In genomic region chr5:132226516-132227234, GRCh38 we compare ENCODE assay signal across 8 cellular contexts. TPM values are rescaled to one million over a fixed set of nuclear protein-coding genes. Genes with fewer than 3 reads are reported as not detected.
DNase-seq lines count a peak whose midpoint lies in the region; ATAC-seq and TF ChIP-seq lines count a peak whose summit lies in the region.

No MANE protein-coding gene starts in this region.

- peak overlapping the region; percentile 81 for H3K18ac ChIP-seq in neuronal stem cell (ENCODE audit: low read length)

- peaks cover 0 to 14% (median 3%) of the 10 kb centered on the region in 4 donors for H3K4me1 Mint-ChIP-seq in CD4-positive, CD25-positive, alpha-beta regulatory T cell

- ATAC-seq in CD4-positive, CD25-positive, alpha-beta regulatory T cell (ENCODE audit: low read depth in 2 of 2) = no peak
- ATAC-seq in HG02571 (IDR thresholded peaks at IDR 0.05; ENCODE audit: unreplicated experiment) (no peak), GM18858 (IDR thresholded peaks at IDR 0.05; ENCODE audit: unreplicated experiment) (no peak)

- H3K9me3 Mint-ChIP-seq in CD4-positive, CD25-positive, alpha-beta regulatory T cell = peaks cover 0 to 2% (median 0%) of the 10 kb centered on the region in 7 donors

- peak overlapping the region; percentile 92 for H3K4me2 ChIP-seq in neuronal stem cell (ENCODE audit: insufficient read depth, low read length, poor library complexity, severe bottlenecking)

- no peak overlapping the region for H3K4me3 ChIP-seq in CD4-positive, CD25-positive, alpha-beta regulatory T cell (ENCODE audit: low read depth, low read length)
- H3K4me3 ChIP-seq in fibroblast of mammary gland (ENCODE audit: control insufficient read depth, low read depth, low read length) (peak overlapping the region; percentile 67), neuronal stem cell (ENCODE audit: low read length in 2 of 2) (peak overlapping the region; percentile 52 to 80)

- no peak for TF ChIP-seq CTCF in fibroblast of mammary gland (conservative IDR thresholded peaks at IDR 0.05; ENCODE audit: control insufficient read depth, insufficient read depth, low read depth, low read length)

- no peak overlapping the region for H3K9ac ChIP-seq in neuronal stem cell (ENCODE audit: low read depth, low read length, poor library complexity)

- H3K9me3 ChIP-seq in CD4-positive, CD25-positive, alpha-beta regulatory T cell (ENCODE audit: control insufficient read depth in 2 of 2, low read length in 2 of 2) = no peaks in the 10 kb centered on the region
- H3K9me3 ChIP-seq in neuronal stem cell (replicated peaks in 1 of 2; ENCODE audit: control insufficient read depth in 2 of 2, insufficient read depth in 1 of 2, low read depth in 1 of 2, low read length in 2 of 2) = peaks cover 0 to 3% of the 10 kb centered on the region in 2 donors

- H3K27ac ChIP-seq in CD4-positive, CD25-positive, alpha-beta regulatory T cell (ENCODE audit: insufficient read depth, low read length, poor library complexity, severe bottlenecking) = no peak overlapping the region
- H3K27ac ChIP-seq in neuronal stem cell (replicated peaks; ENCODE audit: low read length) = no peak overlapping the region

- peaks cover 16% of the 10 kb centered on the region for H3K27me3 ChIP-seq in CD4-positive, CD25-positive, alpha-beta regulatory T cell (ENCODE audit: control insufficient read depth, insufficient read depth, low read length)
- H3K27me3 ChIP-seq in neuronal stem cell (ENCODE audit: control insufficient read depth in 3 of 3, insufficient read depth in 3 of 3, low read depth in 1 of 3, low read length in 3 of 3) = peaks cover 2 to 66% (median 25%) of the 10 kb centered on the region in 3 experiments

- H4K91ac ChIP-seq in neuronal stem cell (ENCODE audit: low read depth, low read length, poor library complexity) = no peak overlapping the region

- no peak overlapping the region for H2AK5ac ChIP-seq in neuronal stem cell (ENCODE audit: low read depth, low read length)

- no peak overlapping the region for H3K14ac ChIP-seq in neuronal stem cell (ENCODE audit: low read length)

- no peaks in the 10 kb centered on the region for H3K36me3 Mint-ChIP-seq in CD4-positive, CD25-positive, alpha-beta regulatory T cell

- no peak for DNase-seq in CD4-positive, CD25-positive, alpha-beta regulatory T cell
- DNase-seq in RPMI7951 (ENCODE audit: low read depth) = peak; percentile 57
- DNase-seq in fibroblast of mammary gland (ENCODE audit: low read depth) = peak; percentile 57
- no peak for DNase-seq in neuronal stem cell (ENCODE audit: low spot score)
- no peak for DNase-seq in NCI-H510A treated with DMSO at 0.1 percent for 48 hours (lab: John Stamatoyannopoulos, UW)
- no peak for DNase-seq in KG1 (lab: John Stamatoyannopoulos, UW)

- peak overlapping the region in 3 of 4 donors; percentile 23 to 61 (median 51) for H3K4me3 Mint-ChIP-seq in CD4-positive, CD25-positive, alpha-beta regulatory T cell

- H3K27me3 Mint-ChIP-seq in CD4-positive, CD25-positive, alpha-beta regulatory T cell = peaks cover 51% of the 10 kb centered on the region

- peak overlapping the region; percentile 68 for H3K23ac ChIP-seq in neuronal stem cell (ENCODE audit: low read depth, low read length, poor library complexity)

- H3K36me3 ChIP-seq in CD4-positive, CD25-positive, alpha-beta regulatory T cell (ENCODE audit: control insufficient read depth, insufficient read depth, low read length) = no peaks in the 10 kb centered on the region
- H3K36me3 ChIP-seq in neuronal stem cell (replicated peaks in 1 of 2; ENCODE audit: control insufficient read depth in 2 of 2, insufficient read depth in 2 of 2, low read length in 2 of 2) = no peaks in the 10 kb centered on the region

- H3K4ac ChIP-seq in neuronal stem cell (ENCODE audit: low read length) = no peak overlapping the region

- WGBS in neuronal stem cell (ENCODE audit: extremely low coverage in 2 of 2, insufficient read length in 2 of 2, insufficient replicate concordance in 1 of 2), 2 donors = no CpG with 5 or more reads among the region's 23 CpGs

- peak overlapping the region; percentile 99 for H2AFZ ChIP-seq in neuronal stem cell (ENCODE audit: low read length)

- no peak overlapping the region for H4K8ac ChIP-seq in neuronal stem cell (ENCODE audit: low read depth, low read length)

- H2BK5ac ChIP-seq in neuronal stem cell (ENCODE audit: low read length) = no peak overlapping the region

- peaks cover 8% of the 10 kb centered on the region for H3K4me1 ChIP-seq in CD4-positive, CD25-positive, alpha-beta regulatory T cell (ENCODE audit: control insufficient read depth, insufficient read depth, low read length, poor library complexity, severe bottlenecking)
- H3K4me1 ChIP-seq in neuronal stem cell (ENCODE audit: control insufficient read depth in 2 of 2, insufficient read depth in 1 of 2, low read depth in 1 of 2, low read length in 2 of 2) = peaks cover 0 to 4% of the 10 kb centered on the region in 2 donors

- no peak overlapping the region for H2BK15ac ChIP-seq in neuronal stem cell (ENCODE audit: low read length)

- H2BK120ac ChIP-seq in neuronal stem cell (ENCODE audit: low read depth, low read length) = no peak overlapping the region

- no peak overlapping the region for H2BK12ac ChIP-seq in neuronal stem cell (ENCODE audit: low read length)

- H3K27ac Mint-ChIP-seq in CD4-positive, CD25-positive, alpha-beta regulatory T cell = no peak overlapping the region

- H3K79me1 ChIP-seq in neuronal stem cell (ENCODE audit: low read depth, low read length) = no peaks in the 10 kb centered on the region

RNA-seq across cellular contexts. Expression of gene P4HA2, which starts 1.0 kb away (rescaled TPM):
- not detected for total RNA-seq in CD4-positive, CD25-positive, alpha-beta regulatory T cell
- not detected for polyA plus RNA-seq in CD4-positive, CD25-positive, alpha-beta regulatory T cell
- 239 and 264 TPM in 2 replicates for total RNA-seq in RPMI7951 (2014; rRNA removed; shearing (Covaris generic))
- polyA plus RNA-seq in neuronal stem cell (2013, experiment 1 of 2) = 2.9 TPM
- polyA plus RNA-seq in neuronal stem cell (2013, experiment 2 of 2) = 2.7 TPM

RNA-seq across cellular contexts. Expression of gene PDLIM4, which starts 30.8 kb away (rescaled TPM):
- not detected for total RNA-seq in CD4-positive, CD25-positive, alpha-beta regulatory T cell
- polyA plus RNA-seq in CD4-positive, CD25-positive, alpha-beta regulatory T cell = not detected
- 0.48 TPM in 1 of 2 replicates, not detected in the other for total RNA-seq in RPMI7951 (2014; rRNA removed; shearing (Covaris generic))
- 20.0 TPM for polyA plus RNA-seq in neuronal stem cell (2013, experiment 1 of 2)
- polyA plus RNA-seq in neuronal stem cell (2013, experiment 2 of 2) = 18.6 TPM

Comparison
In these comparisons a context has a peak if more than half of its experiments do, and no peak if none do; other contexts are left out.
1. DNase-seq: peak in RPMI7951 (single experiment) and fibroblast of mammary gland (single experiment); none in CD4-positive, CD25-positive, alpha-beta regulatory T cell (0 of 3), neuronal stem cell (single experiment), NCI-H510A treated with DMSO at 0.1 percent for 48 hours (single experiment) and KG1 (single experiment).
2. RNA of gene P4HA2, which starts 1.0 kb away (total RNA-seq): 239 to 264 TPM in RPMI7951; not detected in CD4-positive, CD25-positive, alpha-beta regulatory T cell (single experiment); every median in the first group is over 100 times any median in the second.